ENCODE assay signal across 14 cellular contexts in the genomic region with DNA sequence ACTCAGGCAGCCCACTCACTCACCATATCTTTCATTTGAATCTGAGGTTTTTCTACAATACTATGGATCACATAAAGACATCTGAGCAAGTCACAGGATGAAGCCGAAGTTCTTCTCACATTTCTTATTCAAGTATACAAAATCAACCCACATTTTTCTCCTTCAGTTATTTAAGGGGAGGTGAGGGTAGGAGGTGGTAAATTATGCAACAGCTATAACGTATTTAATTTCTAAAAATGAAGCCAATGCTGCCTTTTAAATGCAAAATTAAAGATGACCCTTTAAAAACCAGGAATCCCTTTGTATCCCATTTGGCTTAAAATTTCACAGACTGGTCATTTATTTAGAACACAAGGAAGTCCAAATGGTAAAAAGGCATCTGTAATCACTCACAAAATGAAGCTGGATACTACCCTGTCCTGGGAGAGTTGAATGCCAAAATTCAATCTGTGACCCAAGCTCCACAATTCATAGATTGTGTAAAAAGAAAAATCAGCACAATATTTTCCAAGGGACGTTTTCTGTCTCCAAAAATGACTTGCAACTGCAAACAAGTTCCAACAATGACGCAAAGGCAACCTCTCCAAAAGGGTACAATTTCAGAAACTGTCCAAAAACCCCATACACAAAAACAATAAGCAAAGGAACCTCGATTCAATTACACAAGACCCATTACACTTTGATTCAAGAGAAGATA. TPM values are rescaled to one million over a fixed set of nuclear protein-coding genes. Genes with fewer than 3 reads are reported as not detected.
DNase-seq lines count a peak whose midpoint lies in the region; TF ChIP-seq lines count a peak whose summit lies in the region.
"Had no signal": no experiment of that assay in that cellular context is flagged by ENCODE, and none has a peak within 500 bp of the region (broad histone marks: within the 10 kb centered on the region; RNA-seq: fewer than 3 reads in every experiment).

No MANE protein-coding gene starts in this region.

- TF ChIP-seq POLR2A in vagina (IDR thresholded peaks at IDR 0.05): no peak

- peak overlapping the region; percentile 51 for H3K4me2 ChIP-seq in osteoblast (ENCODE audit: insufficient read depth, low read length)

- H3K4me3 ChIP-seq in ascending aorta: peak overlapping the region in 1 of 2 donors; percentile 39
- no peak overlapping the region for H3K4me3 ChIP-seq in osteoblast (ENCODE audit: insufficient read depth, low read length)
- H3K4me3 ChIP-seq in vagina: peak overlapping the region in 1 of 2 donors; percentile 16
- H3K4me3 ChIP-seq: lung, thyroid gland had no signal

- no peak overlapping the region for H2AFZ ChIP-seq in osteoblast (ENCODE audit: low read length)

- H3K27ac ChIP-seq in ascending aorta (peak overlapping the region; percentile 60 to 70), osteoblast (ENCODE audit: low read depth, low read length) (no peak overlapping the region), vagina (peak overlapping the region; percentile 32)

- intact Hi-C loops in ascending aorta (cut with DNase I): loop anchor here (5.0 kb wide), 1 partner anchor 47 kb away; no protein-coding TSS in a partner anchor
- intact Hi-C loops in vagina (cut with DNase I): no loop called here
- intact Hi-C loops in activated naive CD4-positive, alpha-beta T cell treated with anti-CD3 and anti-CD28 coated beads for 36 hours (cut with micrococcal nuclease): no loop called here

- no peak overlapping the region for H3K27ac Mint-ChIP-seq in activated naive CD4-positive, alpha-beta T cell treated with anti-CD3 and anti-CD28 coated beads for 36 hours
- H3K27ac Mint-ChIP-seq: CD14-positive monocyte had no signal

- TF ChIP-seq CTCF in ascending aorta (IDR thresholded peaks at IDR 0.05): no peak
- TF ChIP-seq CTCF in osteoblast (IDR thresholded peaks at IDR 0.05; ENCODE audit: extremely low read depth, low read depth, low read length): no peak
- no peak for TF ChIP-seq CTCF in vagina (IDR thresholded peaks at IDR 0.05)

- peaks cover 9% of the 10 kb centered on the region for H4K20me1 ChIP-seq in osteoblast (ENCODE audit: insufficient read depth, low read length)

- no peaks in the 10 kb centered on the region for H3K9me3 Mint-ChIP-seq in activated naive CD4-positive, alpha-beta T cell treated with anti-CD3 and anti-CD28 coated beads for 36 hours
- H3K9me3 Mint-ChIP-seq: central memory CD8-positive, alpha-beta T cell had no signal

- no peak for DNase-seq in ascending aorta (ENCODE audit: low spot score in 2 of 2)
- peak; percentile 51 for DNase-seq in globus pallidus (ENCODE audit: low spot score)
- no peak for DNase-seq in osteoblast (ENCODE audit: insufficient read length, low spot score, missing footprints)
- DNase-seq in vagina (ENCODE audit: extremely low spot score in 2 of 2): no peak
- DNase-seq in activated naive CD4-positive, alpha-beta T cell treated with anti-CD3 and anti-CD28 coated beads for 36 hours: no peak
- no peak for DNase-seq in HEK293T (ENCODE audit: extremely low spot score)
- no peak for DNase-seq in KG1 (lab: John Stamatoyannopoulos, UW)
- DNase-seq: activated naive CD4-positive, alpha-beta T cell treated with anti-CD3 and anti-CD28 coated beads, Interleukin-2, amount 50 U/mL, for 16 hours; NCI-H1436 treated with DMSO at 0.1 percent for 48 hours; stimulated activated CD4-positive, alpha-beta T cell treated with anti-CD3 and anti-CD28 coated beads, Interleukin-15, amount 100 ng/mL, for 24 hours had no signal

- H3K4me3 Mint-ChIP-seq in activated naive CD4-positive, alpha-beta T cell treated with anti-CD3 and anti-CD28 coated beads for 36 hours: no peak overlapping the region
- H3K4me3 Mint-ChIP-seq: CD14-positive monocyte; central memory CD8-positive, alpha-beta T cell had no signal

- H3K27me3 Mint-ChIP-seq in activated naive CD4-positive, alpha-beta T cell treated with anti-CD3 and anti-CD28 coated beads for 36 hours (ENCODE audit: low read depth): no peaks in the 10 kb centered on the region

- H3K27me3 ChIP-seq in ascending aorta: no peaks in the 10 kb centered on the region
- H3K27me3 ChIP-seq in osteoblast (ENCODE audit: insufficient read depth, low read length): no peaks in the 10 kb centered on the region
- H3K27me3 ChIP-seq in vagina: no peaks in the 10 kb centered on the region
- H3K27me3 ChIP-seq: thyroid gland had no signal

- H3K4me1 ChIP-seq in ascending aorta: peaks cover 0 to 24% of the 10 kb centered on the region in 2 donors
- H3K4me1 ChIP-seq in osteoblast (ENCODE audit: insufficient read depth, low read length): peaks cover 32% of the 10 kb centered on the region
- peaks cover 35% of the 10 kb centered on the region for H3K4me1 ChIP-seq in vagina

- POLR2A ChIA-PET in HEK293T (lab: Yijun Ruan, JAX): interaction anchor here (0.6 kb wide), 1 partner anchor 17 kb away, joined by 3 read pairs; no protein-coding TSS in a partner anchor

- H3K36me3 ChIP-seq in ascending aorta (no peaks in the 10 kb centered on the region), osteoblast (ENCODE audit: insufficient read depth, low read length) (no peaks in the 10 kb centered on the region), vagina (no peaks in the 10 kb centered on the region)
- H3K36me3 ChIP-seq: thyroid gland had no signal

- peaks cover 10% of the 10 kb centered on the region for H3K36me3 Mint-ChIP-seq in activated naive CD4-positive, alpha-beta T cell treated with anti-CD3 and anti-CD28 coated beads for 36 hours (ENCODE audit: low read depth)
- H3K36me3 Mint-ChIP-seq: CD14-positive monocyte had no signal

- H3K4me1 Mint-ChIP-seq in activated naive CD4-positive, alpha-beta T cell treated with anti-CD3 and anti-CD28 coated beads for 36 hours (ENCODE audit: low read depth): no peaks in the 10 kb centered on the region
- H3K4me1 Mint-ChIP-seq: central memory CD8-positive, alpha-beta T cell had no signal

- peaks cover 57% of the 10 kb centered on the region for H3K79me2 ChIP-seq in osteoblast (ENCODE audit: insufficient read depth, low read length)

- CTCF ChIA-PET in activated naive CD4-positive, alpha-beta T cell treated with anti-CD3 and anti-CD28 coated beads for 36 hours (lab: Charles Lee): no interaction called here
- CTCF ChIA-PET in HEK293T (lab: Yijun Ruan, JAX): interaction anchor here (0.7 kb wide), 1 partner anchor 15 kb away, joined by 5 read pairs; no protein-coding TSS in a partner anchor

- H3K9me3 ChIP-seq in ascending aorta: no peaks in the 10 kb centered on the region
- no peaks in the 10 kb centered on the region for H3K9me3 ChIP-seq in osteoblast (ENCODE audit: low read depth, low read length)
- H3K9me3 ChIP-seq in vagina: no peaks in the 10 kb centered on the region
- H3K9me3 ChIP-seq: thyroid gland had no signal

TF ChIP-seq in HEK293T, 16 proteins besides CTCF, POLR2A, EP300 and RAD21:
- TF ChIP-seq TARDBP (IDR thresholded peaks at IDR 0.05): no peak
- no peak for TF ChIP-seq FOXA1 (IDR thresholded peaks at IDR 0.05)
- TF ChIP-seq ZNF384 (IDR thresholded peaks at IDR 0.05): no peak

RNA-seq across cellular contexts. Expression of gene EPB41L2, which starts 48.8 kb away (rescaled TPM):
- 163 TPM for total RNA-seq in ascending aorta
- 46.9 and 47.4 TPM in 2 replicates for total RNA-seq in osteoblast
- total RNA-seq in vagina: 96.7 TPM
- 10 to 100 TPM; 33.5 to 37.7 TPM for total RNA-seq in activated naive CD4-positive, alpha-beta T cell treated with anti-CD3 and anti-CD28 coated beads for 36 hours
